ENCODE assay signal across 17 cellular contexts in genomic region chr1:15008783-15009709, GRCh38.
DNase-seq lines count a peak whose midpoint lies in the region; ATAC-seq and FAIRE-seq lines count a peak whose summit lies in the region.
"Had no signal": no experiment of that assay in that cellular context is flagged by ENCODE, and none has a peak within 500 bp of the region (broad histone marks: within the 10 kb centered on the region; RNA-seq: fewer than 3 reads in every experiment).

No MANE protein-coding gene starts in this region.

- H4K8ac ChIP-seq in neuronal stem cell (ENCODE audit: low read depth, low read length) = no peak overlapping the region

- no peak overlapping the region for H4K91ac ChIP-seq in neuronal stem cell (ENCODE audit: low read depth, low read length, poor library complexity)

- H3K27me3 ChIP-seq in neuronal stem cell (ENCODE audit: control insufficient read depth in 3 of 3, insufficient read depth in 3 of 3, low read depth in 1 of 3, low read length in 3 of 3) = no peaks in the 10 kb centered on the region
- H3K27me3 ChIP-seq: ovary had no signal

- no peak overlapping the region for H2AFZ ChIP-seq in neuronal stem cell (ENCODE audit: low read length)

- no peak overlapping the region for H2BK15ac ChIP-seq in neuronal stem cell (ENCODE audit: low read length)

- H3K36me3 ChIP-seq in neuronal stem cell (replicated peaks in 1 of 2; ENCODE audit: control insufficient read depth in 2 of 2, insufficient read depth in 2 of 2, low read length in 2 of 2) = peaks cover 2 to 12% of the 10 kb centered on the region in 2 donors
- H3K36me3 ChIP-seq: ovary had no signal

- H3K9me3 ChIP-seq in neuronal stem cell (replicated peaks in 1 of 2; ENCODE audit: control insufficient read depth in 2 of 2, insufficient read depth in 1 of 2, low read depth in 1 of 2, low read length in 2 of 2) = peaks cover 3 to 11% of the 10 kb centered on the region in 2 donors
- H3K9me3 ChIP-seq: ovary had no signal

- peak overlapping the region; percentile 77 for H3K18ac ChIP-seq in neuronal stem cell (ENCODE audit: low read length)

- H2BK5ac ChIP-seq in neuronal stem cell (ENCODE audit: low read length) = no peak overlapping the region

- no peak overlapping the region for H2AK5ac ChIP-seq in neuronal stem cell (ENCODE audit: low read depth, low read length)

- no peak overlapping the region for H3K9ac ChIP-seq in neuronal stem cell (ENCODE audit: low read depth, low read length, poor library complexity)

- ATAC-seq in left ventricle myocardium superior (peak; percentile 41), GM21515 (IDR thresholded peaks at IDR 0.05; ENCODE audit: unreplicated experiment) (no peak)
- ATAC-seq: activated CD4-positive, CD25-positive, alpha-beta regulatory T cell treated with anti-CD3 and anti-CD28 coated beads, Interleukin-2, amount 50 U/mL, for 24 hours; activated CD8-positive, alpha-beta memory T cell treated with anti-CD3 and anti-CD28 coated beads, Interleukin-2, amount 10 ng/mL, durations not matched to agents 7 days and 5 days had no signal

- H2BK12ac ChIP-seq in neuronal stem cell (ENCODE audit: low read length) = no peak overlapping the region

- H3K79me1 ChIP-seq in neuronal stem cell (ENCODE audit: low read depth, low read length) = peaks cover 2% of the 10 kb centered on the region

- DNase-seq in G401 (ENCODE audit: low spot score) (peak; percentile 56), amniotic epithelial cell (ENCODE audit: low read depth) (peak; percentile 45), left ventricle myocardium superior (no peak), neuronal stem cell (ENCODE audit: low spot score) (no peak), COR-L47 (lab: John Stamatoyannopoulos, UW) (no peak), RKO (ENCODE audit: low spot score) (no peak), HTR-8/SVneo (ENCODE audit: insufficient read length, low spot score) (no peak)
- DNase-seq: activated CD8-positive, alpha-beta memory T cell treated with anti-CD3 and anti-CD28 coated beads, Interleukin-2, amount 10 ng/mL, durations not matched to agents 7 days and 5 days; NCI-H2029 treated with DMSO at 0.1 percent for 48 hours; NCI-H748 treated with DMSO at 0.1 percent for 48 hours; ovary; RPMI8226; substantia nigra; T-helper 1 cell had no signal

- peak overlapping the region; percentile 67 for H3K14ac ChIP-seq in neuronal stem cell (ENCODE audit: low read length)

- intact Hi-C loops in left ventricle myocardium superior (cut with micrococcal nuclease) = no loop called here

- FAIRE-seq in HTR-8/SVneo (lab: Jason Lieb, UNC) = no peak

- in situ Hi-C loops in G401 (cut with HindIII; ENCODE audit: low sequenced_read_pairs) = no loop called here

- no peak overlapping the region for H2BK120ac ChIP-seq in neuronal stem cell (ENCODE audit: low read depth, low read length)

- H3K4me1 ChIP-seq in neuronal stem cell (ENCODE audit: control insufficient read depth in 2 of 2, insufficient read depth in 1 of 2, low read depth in 1 of 2, low read length in 2 of 2) = peaks cover 0 to 7% of the 10 kb centered on the region in 2 donors

- H3K4ac ChIP-seq in neuronal stem cell (ENCODE audit: low read length) = no peak overlapping the region

- H3K27ac ChIP-seq in neuronal stem cell (replicated peaks; ENCODE audit: low read length) = no peak overlapping the region
- H3K27ac ChIP-seq: epithelial cell of prostate, ovary had no signal

- WGBS in neuronal stem cell (ENCODE audit: extremely low coverage in 2 of 2, insufficient read length in 2 of 2, insufficient replicate concordance in 1 of 2), 2 donors = no CpG with 5 or more reads among the region's 19 CpGs

- H3K4me2 ChIP-seq in neuronal stem cell (ENCODE audit: insufficient read depth, low read length, poor library complexity, severe bottlenecking) = no peak overlapping the region

- H3K4me3 ChIP-seq in neuronal stem cell (ENCODE audit: low read length in 2 of 2) = peak overlapping the region in 1 of 2 donors; percentile 68
- H3K4me3 ChIP-seq: ovary had no signal

- peak overlapping the region; percentile 90 for H3K23ac ChIP-seq in neuronal stem cell (ENCODE audit: low read depth, low read length, poor library complexity)

Comparison
In these comparisons a context has a peak if more than half of its experiments do, and no peak if none do; other contexts are left out.
1. DNase-seq: peak in G401 (single experiment) and amniotic epithelial cell (single experiment); none in left ventricle myocardium superior (single experiment), neuronal stem cell (single experiment), COR-L47 (single experiment), RKO (single experiment) and HTR-8/SVneo (single experiment).